ENCODE assay signal across 1 cellular context in the genomic region with DNA sequence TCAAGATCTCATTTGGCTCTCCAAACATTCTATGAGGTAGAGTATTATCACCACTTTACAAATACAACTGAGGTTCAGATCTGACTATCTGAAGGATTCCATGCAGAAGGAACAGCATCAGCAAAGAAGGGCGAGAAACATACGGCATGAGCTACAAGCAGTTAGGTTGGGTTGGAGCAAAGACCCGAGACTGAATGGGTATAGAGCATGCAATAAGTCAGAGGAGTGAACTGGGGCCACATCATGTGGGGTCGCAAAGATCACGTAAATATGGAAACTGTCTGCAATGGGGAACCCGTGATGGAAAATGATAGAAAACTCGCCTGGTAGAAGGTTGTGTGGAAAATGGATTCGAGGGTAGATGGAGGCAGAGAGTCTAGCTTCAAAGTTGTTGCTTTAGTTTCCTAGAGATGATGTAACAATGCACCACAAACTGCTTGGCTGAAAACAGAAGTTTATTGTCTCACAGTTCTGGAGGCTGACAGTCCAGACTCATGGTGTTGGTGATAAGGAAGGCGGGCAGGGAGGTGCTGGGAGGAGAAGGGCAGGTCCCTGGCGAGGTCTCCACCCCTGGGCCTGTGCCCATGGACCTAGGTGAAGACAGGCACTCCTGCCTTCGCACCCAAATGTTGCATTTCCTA.
TF ChIP-seq lines count a peak whose summit lies in the region.

No MANE protein-coding gene starts in this region.

TF ChIP-seq in K562, 482 proteins besides CTCF, POLR2A, EP300 and RAD21 (continued from another document and continues in another):
- TF ChIP-seq EP400 (IDR thresholded peaks at IDR 0.05) (0 out of 2 replicates have a peak, but pooled peaks have one; percentile 31), RNF2 (IDR thresholded peaks at IDR 0.05) (no peak), NR3C1 (CRISPR knock-in tag; IDR thresholded peaks at IDR 0.05) (no peak), PHF8 (IDR thresholded peaks at IDR 0.05; ENCODE audit: borderline replicate concordance, low read length) (no peak), CCAR2 (IDR thresholded peaks at IDR 0.05; ENCODE audit: low read depth, low read length) (no peak), ILF3 (IDR thresholded peaks at IDR 0.05; ENCODE audit: borderline replicate concordance) (no peak), ZKSCAN8 (CRISPR knock-in tag; IDR thresholded peaks at IDR 0.05) (no peak; the same call in 1 of the 2 replicates), ZNF184 (CRISPR knock-in tag; IDR thresholded peaks at IDR 0.05) (no peak), POLR2G (IDR thresholded peaks at IDR 0.05; ENCODE audit: low read depth, low read length) (no peak), ERF (CRISPR knock-in tag; IDR thresholded peaks at IDR 0.05) (no peak), ZBTB8A (IDR thresholded peaks at IDR 0.05; ENCODE audit: partially characterized antibody) (no peak), MXI1 (IDR thresholded peaks at IDR 0.05; ENCODE audit: low read depth, low read length) (no peak), XRCC5 (IDR thresholded peaks at IDR 0.05; ENCODE audit: low read depth, low read length) (no peak), MCM5 (IDR thresholded peaks at IDR 0.05; ENCODE audit: low read depth) (no peak), ZSCAN32 (CRISPR knock-in tag; IDR thresholded peaks at IDR 0.05) (peak; percentile 67; the same call in 1 of the 2 replicates), ZNF347 (CRISPR knock-in tag; IDR thresholded peaks at IDR 0.05; ENCODE audit: low read depth) (no peak)
- TF ChIP-seq, protein P1, sequence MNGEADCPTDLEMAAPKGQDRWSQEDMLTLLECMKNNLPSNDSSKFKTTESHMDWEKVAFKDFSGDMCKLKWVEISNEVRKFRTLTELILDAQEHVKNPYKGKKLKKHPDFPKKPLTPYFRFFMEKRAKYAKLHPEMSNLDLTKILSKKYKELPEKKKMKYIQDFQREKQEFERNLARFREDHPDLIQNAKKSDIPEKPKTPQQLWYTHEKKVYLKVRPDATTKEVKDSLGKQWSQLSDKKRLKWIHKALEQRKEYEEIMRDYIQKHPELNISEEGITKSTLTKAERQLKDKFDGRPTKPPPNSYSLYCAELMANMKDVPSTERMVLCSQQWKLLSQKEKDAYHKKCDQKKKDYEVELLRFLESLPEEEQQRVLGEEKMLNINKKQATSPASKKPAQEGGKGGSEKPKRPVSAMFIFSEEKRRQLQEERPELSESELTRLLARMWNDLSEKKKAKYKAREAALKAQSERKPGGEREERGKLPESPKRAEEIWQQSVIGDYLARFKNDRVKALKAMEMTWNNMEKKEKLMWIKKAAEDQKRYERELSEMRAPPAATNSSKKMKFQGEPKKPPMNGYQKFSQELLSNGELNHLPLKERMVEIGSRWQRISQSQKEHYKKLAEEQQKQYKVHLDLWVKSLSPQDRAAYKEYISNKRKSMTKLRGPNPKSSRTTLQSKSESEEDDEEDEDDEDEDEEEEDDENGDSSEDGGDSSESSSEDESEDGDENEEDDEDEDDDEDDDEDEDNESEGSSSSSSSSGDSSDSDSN (IDR thresholded peaks at IDR 0.05; ENCODE audit: borderline replicate concordance in 1 of 2, low read depth in 2 of 2, low read length in 2 of 2): no peak
- TF ChIP-seq, protein P2, sequence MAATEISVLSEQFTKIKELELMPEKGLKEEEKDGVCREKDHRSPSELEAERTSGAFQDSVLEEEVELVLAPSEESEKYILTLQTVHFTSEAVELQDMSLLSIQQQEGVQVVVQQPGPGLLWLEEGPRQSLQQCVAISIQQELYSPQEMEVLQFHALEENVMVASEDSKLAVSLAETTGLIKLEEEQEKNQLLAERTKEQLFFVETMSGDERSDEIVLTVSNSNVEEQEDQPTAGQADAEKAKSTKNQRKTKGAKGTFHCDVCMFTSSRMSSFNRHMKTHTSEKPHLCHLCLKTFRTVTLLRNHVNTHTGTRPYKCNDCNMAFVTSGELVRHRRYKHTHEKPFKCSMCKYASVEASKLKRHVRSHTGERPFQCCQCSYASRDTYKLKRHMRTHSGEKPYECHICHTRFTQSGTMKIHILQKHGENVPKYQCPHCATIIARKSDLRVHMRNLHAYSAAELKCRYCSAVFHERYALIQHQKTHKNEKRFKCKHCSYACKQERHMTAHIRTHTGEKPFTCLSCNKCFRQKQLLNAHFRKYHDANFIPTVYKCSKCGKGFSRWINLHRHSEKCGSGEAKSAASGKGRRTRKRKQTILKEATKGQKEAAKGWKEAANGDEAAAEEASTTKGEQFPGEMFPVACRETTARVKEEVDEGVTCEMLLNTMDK (IDR thresholded peaks at IDR 0.05; ENCODE audit: borderline replicate concordance, insufficient read depth, low read depth, low read length, poor library complexity, severe bottlenecking): no peak
- TF ChIP-seq, protein P3, sequence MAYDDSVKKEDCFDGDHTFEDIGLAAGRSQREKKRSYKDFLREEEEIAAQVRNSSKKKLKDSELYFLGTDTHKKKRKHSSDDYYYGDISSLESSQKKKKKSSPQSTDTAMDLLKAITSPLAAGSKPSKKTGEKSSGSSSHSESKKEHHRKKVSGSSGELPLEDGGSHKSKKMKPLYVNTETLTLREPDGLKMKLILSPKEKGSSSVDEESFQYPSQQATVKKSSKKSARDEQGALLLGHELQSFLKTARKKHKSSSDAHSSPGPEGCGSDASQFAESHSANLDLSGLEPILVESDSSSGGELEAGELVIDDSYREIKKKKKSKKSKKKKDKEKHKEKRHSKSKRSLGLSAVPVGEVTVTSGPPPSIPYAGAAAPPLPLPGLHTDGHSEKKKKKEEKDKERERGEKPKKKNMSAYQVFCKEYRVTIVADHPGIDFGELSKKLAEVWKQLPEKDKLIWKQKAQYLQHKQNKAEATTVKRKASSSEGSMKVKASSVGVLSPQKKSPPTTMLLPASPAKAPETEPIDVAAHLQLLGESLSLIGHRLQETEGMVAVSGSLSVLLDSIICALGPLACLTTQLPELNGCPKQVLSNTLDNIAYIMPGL (CRISPR knock-in tag; IDR thresholded peaks at IDR 0.05): no peak
- TF ChIP-seq, protein P4, sequence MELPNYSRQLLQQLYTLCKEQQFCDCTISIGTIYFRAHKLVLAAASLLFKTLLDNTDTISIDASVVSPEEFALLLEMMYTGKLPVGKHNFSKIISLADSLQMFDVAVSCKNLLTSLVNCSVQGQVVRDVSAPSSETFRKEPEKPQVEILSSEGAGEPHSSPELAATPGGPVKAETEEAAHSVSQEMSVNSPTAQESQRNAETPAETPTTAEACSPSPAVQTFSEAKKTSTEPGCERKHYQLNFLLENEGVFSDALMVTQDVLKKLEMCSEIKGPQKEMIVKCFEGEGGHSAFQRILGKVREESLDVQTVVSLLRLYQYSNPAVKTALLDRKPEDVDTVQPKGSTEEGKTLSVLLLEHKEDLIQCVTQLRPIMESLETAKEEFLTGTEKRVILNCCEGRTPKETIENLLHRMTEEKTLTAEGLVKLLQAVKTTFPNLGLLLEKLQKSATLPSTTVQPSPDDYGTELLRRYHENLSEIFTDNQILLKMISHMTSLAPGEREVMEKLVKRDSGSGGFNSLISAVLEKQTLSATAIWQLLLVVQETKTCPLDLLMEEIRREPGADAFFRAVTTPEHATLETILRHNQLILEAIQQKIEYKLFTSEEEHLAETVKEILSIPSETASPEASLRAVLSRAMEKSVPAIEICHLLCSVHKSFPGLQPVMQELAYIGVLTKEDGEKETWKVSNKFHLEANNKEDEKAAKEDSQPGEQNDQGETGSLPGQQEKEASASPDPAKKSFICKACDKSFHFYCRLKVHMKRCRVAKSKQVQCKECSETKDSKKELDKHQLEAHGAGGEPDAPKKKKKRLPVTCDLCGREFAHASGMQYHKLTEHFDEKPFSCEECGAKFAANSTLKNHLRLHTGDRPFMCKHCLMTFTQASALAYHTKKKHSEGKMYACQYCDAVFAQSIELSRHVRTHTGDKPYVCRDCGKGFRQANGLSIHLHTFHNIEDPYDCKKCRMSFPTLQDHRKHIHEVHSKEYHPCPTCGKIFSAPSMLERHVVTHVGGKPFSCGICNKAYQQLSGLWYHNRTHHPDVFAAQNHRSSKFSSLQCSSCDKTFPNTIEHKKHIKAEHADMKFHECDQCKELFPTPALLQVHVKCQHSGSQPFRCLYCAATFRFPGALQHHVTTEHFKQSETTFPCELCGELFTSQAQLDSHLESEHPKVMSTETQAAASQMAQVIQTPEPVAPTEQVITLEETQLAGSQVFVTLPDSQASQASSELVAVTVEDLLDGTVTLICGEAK (IDR thresholded peaks at IDR 0.05): no peak
- TF ChIP-seq, protein P4 (CRISPR knock-in tag; IDR thresholded peaks at IDR 0.05): no peak; the same call in 1 of the 2 replicates
- TF ChIP-seq, protein P5, sequence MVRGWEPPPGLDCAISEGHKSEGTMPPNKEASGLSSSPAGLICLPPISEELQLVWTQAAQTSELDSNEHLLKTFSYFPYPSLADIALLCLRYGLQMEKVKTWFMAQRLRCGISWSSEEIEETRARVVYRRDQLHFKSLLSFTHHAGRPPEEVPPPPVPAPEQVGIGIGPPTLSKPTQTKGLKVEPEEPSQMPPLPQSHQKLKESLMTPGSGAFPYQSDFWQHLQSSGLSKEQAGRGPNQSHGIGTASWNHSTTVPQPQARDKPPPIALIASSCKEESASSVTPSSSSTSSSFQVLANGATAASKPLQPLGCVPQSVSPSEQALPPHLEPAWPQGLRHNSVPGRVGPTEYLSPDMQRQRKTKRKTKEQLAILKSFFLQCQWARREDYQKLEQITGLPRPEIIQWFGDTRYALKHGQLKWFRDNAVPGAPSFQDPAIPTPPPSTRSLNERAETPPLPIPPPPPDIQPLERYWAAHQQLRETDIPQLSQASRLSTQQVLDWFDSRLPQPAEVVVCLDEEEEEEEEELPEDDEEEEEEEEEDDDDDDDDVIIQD (CRISPR knock-in tag; IDR thresholded peaks at IDR 0.05): no peak
- TF ChIP-seq, protein P6, sequence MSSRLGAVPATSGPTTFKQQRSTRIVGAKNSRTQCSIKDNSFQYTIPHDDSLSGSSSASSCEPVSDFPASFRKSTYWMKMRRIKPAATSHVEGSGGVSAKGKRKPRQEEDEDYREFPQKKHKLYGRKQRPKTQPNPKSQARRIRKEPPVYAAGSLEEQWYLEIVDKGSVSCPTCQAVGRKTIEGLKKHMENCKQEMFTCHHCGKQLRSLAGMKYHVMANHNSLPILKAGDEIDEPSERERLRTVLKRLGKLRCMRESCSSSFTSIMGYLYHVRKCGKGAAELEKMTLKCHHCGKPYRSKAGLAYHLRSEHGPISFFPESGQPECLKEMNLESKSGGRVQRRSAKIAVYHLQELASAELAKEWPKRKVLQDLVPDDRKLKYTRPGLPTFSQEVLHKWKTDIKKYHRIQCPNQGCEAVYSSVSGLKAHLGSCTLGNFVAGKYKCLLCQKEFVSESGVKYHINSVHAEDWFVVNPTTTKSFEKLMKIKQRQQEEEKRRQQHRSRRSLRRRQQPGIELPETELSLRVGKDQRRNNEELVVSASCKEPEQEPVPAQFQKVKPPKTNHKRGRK (tag; IDR thresholded peaks at IDR 0.05): no peak
- TF ChIP-seq, protein P7, sequence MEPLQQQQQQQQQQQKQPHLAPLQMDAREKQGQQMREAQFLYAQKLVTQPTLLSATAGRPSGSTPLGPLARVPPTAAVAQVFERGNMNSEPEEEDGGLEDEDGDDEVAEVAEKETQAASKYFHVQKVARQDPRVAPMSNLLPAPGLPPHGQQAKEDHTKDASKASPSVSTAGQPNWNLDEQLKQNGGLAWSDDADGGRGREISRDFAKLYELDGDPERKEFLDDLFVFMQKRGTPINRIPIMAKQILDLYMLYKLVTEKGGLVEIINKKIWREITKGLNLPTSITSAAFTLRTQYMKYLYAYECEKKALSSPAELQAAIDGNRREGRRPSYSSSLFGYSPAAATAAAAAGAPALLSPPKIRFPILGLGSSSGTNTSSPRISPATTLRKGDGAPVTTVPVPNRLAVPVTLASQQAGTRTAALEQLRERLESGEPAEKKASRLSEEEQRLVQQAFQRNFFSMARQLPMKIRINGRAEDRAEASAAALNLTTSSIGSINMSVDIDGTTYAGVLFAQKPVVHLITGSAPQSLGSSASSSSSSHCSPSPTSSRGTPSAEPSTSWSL (CRISPR knock-in tag; IDR thresholded peaks at IDR 0.05; ENCODE audit: borderline replicate concordance): no peak
